ENCODE assay signal across 1 cellular context in genomic region chr17:77287432-77288068, GRCh38.
TF ChIP-seq lines count a peak whose summit lies in the region.

No MANE protein-coding gene starts in this region.

TF ChIP-seq in HepG2, 621 proteins besides CTCF, POLR2A, EP300 and RAD21 (continued from another document and continues in another):
- TF ChIP-seq NFAT5 (CRISPR knock-in tag; IDR thresholded peaks at IDR 0.05) (peak; percentile 61), SIN3A (IDR thresholded peaks at IDR 0.05; ENCODE audit: borderline replicate concordance, low read depth, low read length) (0 out of 2 replicates have a peak, but pooled peaks have one; percentile 29), ELF4 (CRISPR knock-in tag; IDR thresholded peaks at IDR 0.05; ENCODE audit: borderline replicate concordance) (no peak), CREM (IDR thresholded peaks at IDR 0.05) (peak; percentile 15; the same call in 1 of the 2 replicates), CREM (CRISPR knock-in tag; IDR thresholded peaks at IDR 0.05) (no peak), IKZF1 (IDR thresholded peaks at IDR 0.05) (no peak), CHD4 (IDR thresholded peaks at IDR 0.05; ENCODE audit: borderline replicate concordance, low read length) (no peak), ZNF543 (CRISPR knock-in tag; IDR thresholded peaks at IDR 0.05) (peak; percentile 20; the same call in 1 of the 2 replicates), ZNF710 (CRISPR knock-in tag; IDR thresholded peaks at IDR 0.05; ENCODE audit: borderline replicate concordance) (no peak), SMARCE1 (IDR thresholded peaks at IDR 0.05; ENCODE audit: borderline replicate concordance) (no peak), SMARCC2 (IDR thresholded peaks at IDR 0.05) (no peak), ZNF337 (CRISPR knock-in tag; IDR thresholded peaks at IDR 0.05; ENCODE audit: borderline replicate concordance, low read depth) (no peak), HOXA5 (CRISPR knock-in tag; IDR thresholded peaks at IDR 0.05) (0 out of 2 replicates have a peak, but pooled peaks have one; percentile 23), SRSF9 (IDR thresholded peaks at IDR 0.05; ENCODE audit: borderline replicate concordance, insufficient read depth, low read depth, low read length, poor library complexity, severe bottlenecking) (no peak), MIER2 (CRISPR knock-in tag; IDR thresholded peaks at IDR 0.05) (no peak; the same call in 1 of the 2 replicates), ZNF883 (CRISPR knock-in tag; IDR thresholded peaks at IDR 0.05; ENCODE audit: not compliant biosample characterization) (peak; percentile 2), UBTF (CRISPR knock-in tag; IDR thresholded peaks at IDR 0.05) (no peak), ZNF274 (CRISPR knock-in tag; IDR thresholded peaks at IDR 0.05) (no peak), TRIM24 (CRISPR knock-in tag; IDR thresholded peaks at IDR 0.05) (no peak), MYC (CRISPR knock-in tag; IDR thresholded peaks at IDR 0.05; ENCODE audit: borderline replicate concordance) (peak; percentile 16; the same call in 1 of the 2 replicates), ZBTB40 (IDR thresholded peaks at IDR 0.05) (no peak), ZBTB40 (CRISPR knock-in tag; IDR thresholded peaks at IDR 0.05) (no peak), ZNF446 (CRISPR knock-in tag; IDR thresholded peaks at IDR 0.05) (no peak; the same call in 1 of the 2 replicates), KDM2A (CRISPR knock-in tag; IDR thresholded peaks at IDR 0.05; ENCODE audit: borderline replicate concordance, low read depth) (no peak), CCAR2 (optimal IDR thresholded peaks at IDR 0.05; ENCODE audit: low read depth, low read length) (no peak), ZNF572 (CRISPR knock-in tag; IDR thresholded peaks at IDR 0.05) (no peak), ARNT (IDR thresholded peaks at IDR 0.05) (no peak), DNMT3B (CRISPR knock-in tag; conservative IDR thresholded peaks at IDR 0.05) (no peak), ZNF891 (CRISPR knock-in tag; IDR thresholded peaks at IDR 0.05) (no peak; the same call in 1 of the 2 replicates), NRL (CRISPR knock-in tag; IDR thresholded peaks at IDR 0.05; ENCODE audit: borderline replicate concordance) (no peak), SSRP1 (CRISPR knock-in tag; IDR thresholded peaks at IDR 0.05) (no peak; the same call in 1 of the 2 replicates), GATAD2A (CRISPR knock-in tag; IDR thresholded peaks at IDR 0.05) (peak; percentile 73), ZKSCAN1 (IDR thresholded peaks at IDR 0.05; ENCODE audit: low read length) (no peak), HCFC1 (IDR thresholded peaks at IDR 0.05; ENCODE audit: low read depth, low read length) (no peak), ZNF282 (IDR thresholded peaks at IDR 0.05; ENCODE audit: partially characterized antibody) (no peak), ZNF510 (CRISPR knock-in tag; IDR thresholded peaks at IDR 0.05; ENCODE audit: low read depth) (no peak)
- TF ChIP-seq, protein P1, sequence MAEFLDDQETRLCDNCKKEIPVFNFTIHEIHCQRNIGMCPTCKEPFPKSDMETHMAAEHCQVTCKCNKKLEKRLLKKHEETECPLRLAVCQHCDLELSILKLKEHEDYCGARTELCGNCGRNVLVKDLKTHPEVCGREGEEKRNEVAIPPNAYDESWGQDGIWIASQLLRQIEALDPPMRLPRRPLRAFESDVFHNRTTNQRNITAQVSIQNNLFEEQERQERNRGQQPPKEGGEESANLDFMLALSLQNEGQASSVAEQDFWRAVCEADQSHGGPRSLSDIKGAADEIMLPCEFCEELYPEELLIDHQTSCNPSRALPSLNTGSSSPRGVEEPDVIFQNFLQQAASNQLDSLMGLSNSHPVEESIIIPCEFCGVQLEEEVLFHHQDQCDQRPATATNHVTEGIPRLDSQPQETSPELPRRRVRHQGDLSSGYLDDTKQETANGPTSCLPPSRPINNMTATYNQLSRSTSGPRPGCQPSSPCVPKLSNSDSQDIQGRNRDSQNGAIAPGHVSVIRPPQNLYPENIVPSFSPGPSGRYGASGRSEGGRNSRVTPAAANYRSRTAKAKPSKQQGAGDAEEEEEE (CRISPR knock-in tag; IDR thresholded peaks at IDR 0.05; ENCODE audit: borderline replicate concordance): no peak
- TF ChIP-seq, protein P2, sequence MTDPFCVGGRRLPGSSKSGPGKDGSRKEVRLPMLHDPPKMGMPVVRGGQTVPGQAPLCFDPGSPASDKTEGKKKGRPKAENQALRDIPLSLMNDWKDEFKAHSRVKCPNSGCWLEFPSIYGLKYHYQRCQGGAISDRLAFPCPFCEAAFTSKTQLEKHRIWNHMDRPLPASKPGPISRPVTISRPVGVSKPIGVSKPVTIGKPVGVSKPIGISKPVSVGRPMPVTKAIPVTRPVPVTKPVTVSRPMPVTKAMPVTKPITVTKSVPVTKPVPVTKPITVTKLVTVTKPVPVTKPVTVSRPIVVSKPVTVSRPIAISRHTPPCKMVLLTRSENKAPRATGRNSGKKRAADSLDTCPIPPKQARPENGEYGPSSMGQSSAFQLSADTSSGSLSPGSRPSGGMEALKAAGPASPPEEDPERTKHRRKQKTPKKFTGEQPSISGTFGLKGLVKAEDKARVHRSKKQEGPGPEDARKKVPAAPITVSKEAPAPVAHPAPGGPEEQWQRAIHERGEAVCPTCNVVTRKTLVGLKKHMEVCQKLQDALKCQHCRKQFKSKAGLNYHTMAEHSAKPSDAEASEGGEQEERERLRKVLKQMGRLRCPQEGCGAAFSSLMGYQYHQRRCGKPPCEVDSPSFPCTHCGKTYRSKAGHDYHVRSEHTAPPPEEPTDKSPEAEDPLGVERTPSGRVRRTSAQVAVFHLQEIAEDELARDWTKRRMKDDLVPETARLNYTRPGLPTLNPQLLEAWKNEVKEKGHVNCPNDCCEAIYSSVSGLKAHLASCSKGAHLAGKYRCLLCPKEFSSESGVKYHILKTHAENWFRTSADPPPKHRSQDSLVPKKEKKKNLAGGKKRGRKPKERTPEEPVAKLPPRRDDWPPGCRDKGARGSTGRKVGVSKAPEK (CRISPR knock-in tag; IDR thresholded peaks at IDR 0.05; ENCODE audit: borderline replicate concordance): 0 out of 2 replicates have a peak, but pooled peaks have one; percentile 61
